ENCODE assay signal across 18 cellular contexts in the genomic region with DNA sequence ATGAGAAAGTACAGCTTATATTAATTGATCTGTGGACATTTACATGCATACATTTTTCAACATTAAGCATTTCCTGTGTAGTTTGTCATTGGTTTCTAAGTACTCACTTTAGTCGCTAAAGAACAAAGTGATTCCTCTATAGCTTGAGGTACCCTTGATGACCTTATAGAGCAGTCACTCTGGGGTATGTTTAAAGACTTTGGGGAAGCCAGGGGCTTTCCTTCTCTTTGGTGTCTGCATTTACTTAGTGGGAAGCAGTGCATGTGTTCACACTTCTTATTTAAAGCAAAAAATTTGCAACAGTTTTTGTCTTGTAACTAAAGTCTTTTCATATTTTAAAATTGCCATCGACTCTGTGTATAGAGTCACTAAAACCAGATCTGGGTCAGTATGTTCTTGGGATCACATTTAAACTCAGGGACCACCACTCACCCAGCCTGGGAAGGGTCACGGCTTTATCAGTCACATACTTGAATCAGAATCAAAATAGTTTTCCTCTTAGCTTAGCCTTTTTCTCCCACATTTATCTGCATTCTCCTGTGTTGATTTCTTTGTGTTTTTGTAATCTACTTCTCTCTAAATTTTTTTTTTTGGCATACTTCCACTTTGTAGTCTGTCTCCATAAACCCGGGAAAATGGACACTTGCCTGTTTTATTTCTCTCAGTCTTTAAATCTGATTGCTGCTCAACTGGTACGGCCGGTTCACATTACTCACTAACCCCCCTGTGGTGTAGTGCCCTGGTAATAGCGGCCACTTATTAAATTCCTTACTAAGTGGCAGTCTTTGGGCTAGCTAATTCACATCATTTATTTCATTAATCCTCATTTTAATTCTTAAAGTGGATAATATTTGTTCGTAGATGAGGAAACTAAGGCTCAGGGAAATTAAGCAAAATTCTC.
A peak's percentile ranks its signal among the peaks of the same experiment; 100 is the strongest.
DNase-seq lines count a peak whose midpoint lies in the region; ATAC-seq and TF ChIP-seq lines count a peak whose summit lies in the region.
"Had no signal": no experiment of that assay in that cellular context is flagged by ENCODE, and none has a peak within 500 bp of the region (broad histone marks: within the 10 kb centered on the region; RNA-seq: fewer than 3 reads in every experiment).

No MANE protein-coding gene starts in this region.

- H3K36me3 Mint-ChIP-seq in type B pancreatic cell (no peaks in the 10 kb centered on the region), T-helper 17 cell (ENCODE audit: low read depth) (no peaks in the 10 kb centered on the region)
- no peaks in the 10 kb centered on the region for H3K36me3 Mint-ChIP-seq in activated naive CD8-positive, alpha-beta T cell treated with anti-CD3 and anti-CD28 coated beads, Interleukin-2, amount 50 U/mL, for 24 hours (ENCODE audit: low read depth)

- peaks cover 5% of the 10 kb centered on the region for H3K9me3 Mint-ChIP-seq in type B pancreatic cell
- H3K9me3 Mint-ChIP-seq in activated naive CD8-positive, alpha-beta T cell treated with anti-CD3 and anti-CD28 coated beads, Interleukin-2, amount 50 U/mL, for 24 hours: no peaks in the 10 kb centered on the region
- H3K9me3 Mint-ChIP-seq: CD4-positive, alpha-beta T cell had no signal

- no peaks in the 10 kb centered on the region for H3K79me2 ChIP-seq in SK-N-SH (ENCODE audit: insufficient read depth)
- H3K79me2 ChIP-seq in PC-9 (ENCODE audit: low read depth): no peaks in the 10 kb centered on the region

- H4K20me1 ChIP-seq in SK-N-SH (ENCODE audit: insufficient read depth): no peaks in the 10 kb centered on the region
- H4K20me1 ChIP-seq in PC-9 (ENCODE audit: insufficient read depth): no peaks in the 10 kb centered on the region

- intact Hi-C loops in PC-9 (cut with micrococcal nuclease; ENCODE audit: unreplicated experiment): loop anchor here (2.0 kb wide), 1 partner anchor 13 kb away; no protein-coding TSS in a partner anchor

- WGBS in SK-N-SH (ENCODE audit: low lambda C conversion rate): 4% methylated on average over 8 of the region's 8 CpGs

- H3K27ac ChIP-seq in SK-N-SH (ENCODE audit: low read depth in 2 of 2, low read length in 1 of 2) (no peak overlapping the region), PC-9 (no peak overlapping the region)
- H3K27ac ChIP-seq: heart left ventricle had no signal

- peak overlapping the region; percentile 57 for H3K4me3 Mint-ChIP-seq in type B pancreatic cell
- H3K4me3 Mint-ChIP-seq in T-helper 17 cell: no peak overlapping the region
- H3K4me3 Mint-ChIP-seq in activated naive CD8-positive, alpha-beta T cell treated with anti-CD3 and anti-CD28 coated beads, Interleukin-2, amount 50 U/mL, for 24 hours: no peak overlapping the region
- H3K4me3 Mint-ChIP-seq: CD4-positive, alpha-beta T cell had no signal

- H3K36me3 ChIP-seq in SK-N-SH (replicated peaks in 1 of 2; ENCODE audit: control insufficient read depth in 1 of 2, insufficient read depth in 2 of 2, low read length in 1 of 2) (no peaks in the 10 kb centered on the region), PC-9 (ENCODE audit: low read depth) (no peaks in the 10 kb centered on the region)
- H3K36me3 ChIP-seq: heart left ventricle had no signal

- TF ChIP-seq CTCF in SK-N-SH (IDR thresholded peaks at IDR 0.05): no peak
- no peak for TF ChIP-seq CTCF in PC-9 (conservative IDR thresholded peaks at IDR 0.05)
- TF ChIP-seq CTCF in fibroblast of pulmonary artery (IDR thresholded peaks at IDR 0.05; ENCODE audit: low read length, missing control alignments): no peak
- no peak for TF ChIP-seq CTCF in type B pancreatic cell (conservative IDR thresholded peaks at IDR 0.05)

- TF ChIP-seq EP300 in SK-N-SH (IDR thresholded peaks at IDR 0.05; ENCODE audit: borderline replicate concordance in 1 of 2, low read depth in 1 of 2, low read length in 1 of 2): no peak

- CTCF ChIA-PET in SK-N-SH (lab: Yijun Ruan, JAX): interaction anchor here (2.2 kb wide), 1 partner anchor 7 kb away, joined by 14 read pairs; no protein-coding TSS in a partner anchor
- CTCF ChIA-PET in PC-9 (lab: Charles Lee): no interaction called here

- H3K4me2 ChIP-seq in SK-N-SH (no peak overlapping the region), PC-9 (peak overlapping the region; percentile 38)

- H3K9me3 ChIP-seq in SK-N-SH: no peaks in the 10 kb centered on the region
- no peaks in the 10 kb centered on the region for H3K9me3 ChIP-seq in PC-9 (ENCODE audit: insufficient read depth, low read depth)
- H3K9me3 ChIP-seq in T-helper 17 cell (ENCODE audit: control insufficient read depth, low read length, poor library complexity, severe bottlenecking): no peaks in the 10 kb centered on the region
- H3K9me3 ChIP-seq: heart left ventricle had no signal

- H3K9ac ChIP-seq in SK-N-SH: no peak overlapping the region

- H3K27me3 ChIP-seq in SK-N-SH (ENCODE audit: insufficient read depth) (no peaks in the 10 kb centered on the region; the same call in 1 of the 2 replicates), PC-9 (ENCODE audit: insufficient read depth, low read depth) (no peaks in the 10 kb centered on the region)
- H3K27me3 ChIP-seq: heart left ventricle had no signal

- POLR2A ChIA-PET in SK-N-SH (lab: Yijun Ruan, JAX): no interaction called here
- POLR2A ChIA-PET in PC-9 (lab: Charles Lee; ENCODE audit: unreplicated experiment): no interaction called here

- H3K27me3 Mint-ChIP-seq in type B pancreatic cell: no peaks in the 10 kb centered on the region
- peaks cover 10% of the 10 kb centered on the region for H3K27me3 Mint-ChIP-seq in T-helper 17 cell
- no peaks in the 10 kb centered on the region for H3K27me3 Mint-ChIP-seq in activated naive CD8-positive, alpha-beta T cell treated with anti-CD3 and anti-CD28 coated beads, Interleukin-2, amount 50 U/mL, for 24 hours
- H3K27me3 Mint-ChIP-seq: CD4-positive, alpha-beta T cell; progenitor cell of endocrine pancreas had no signal

- H3K4me3 ChIP-seq in SK-N-SH (ENCODE audit: low read depth in 2 of 2, low read length in 1 of 2): no peak overlapping the region
- H3K4me3 ChIP-seq in PC-9: no peak overlapping the region
- no peak overlapping the region for H3K4me3 ChIP-seq in fibroblast of pulmonary artery (replicated peaks; ENCODE audit: low read depth, low read length)
- H3K4me3 ChIP-seq: heart left ventricle had no signal

- peaks cover 23% of the 10 kb centered on the region for H3K4me1 Mint-ChIP-seq in type B pancreatic cell (ENCODE audit: unreplicated experiment)
- no peaks in the 10 kb centered on the region for H3K4me1 Mint-ChIP-seq in T-helper 17 cell
- H3K4me1 Mint-ChIP-seq in activated naive CD8-positive, alpha-beta T cell treated with anti-CD3 and anti-CD28 coated beads, Interleukin-2, amount 50 U/mL, for 24 hours: no peaks in the 10 kb centered on the region

- H3K4me1 ChIP-seq in SK-N-SH (ENCODE audit: control insufficient read depth in 1 of 2, insufficient read depth in 2 of 2, low read depth in 1 of 2, low read length in 1 of 2): no peaks in the 10 kb centered on the region
- peaks cover 13% of the 10 kb centered on the region for H3K4me1 ChIP-seq in PC-9 (replicated peaks; ENCODE audit: insufficient read depth)
- H3K4me1 ChIP-seq: heart left ventricle had no signal

- BruUV-seq in PC-9 (replicated peaks; lab: Mats Ljungman, UMichigan): no TSS peak

- H3K9me2 ChIP-seq in SK-N-SH: no peaks in the 10 kb centered on the region
- no peaks in the 10 kb centered on the region; the same call in 1 of the 2 replicates for H3K9me2 ChIP-seq in PC-9 (ENCODE audit: insufficient read depth)

- no peak for TF ChIP-seq RAD21 in SK-N-SH (IDR thresholded peaks at IDR 0.05; ENCODE audit: low read length)

- H2AFZ ChIP-seq in SK-N-SH (ENCODE audit: low read depth) (no peak overlapping the region), PC-9 (no peak overlapping the region)

- ATAC-seq in SK-N-SH treated with all-trans-retinoic acid at 6 μM for 48 hours (no peak; the same call in 2 of the 3 replicates), T-helper 17 cell (no peak)
- no peak for ATAC-seq in activated naive CD8-positive, alpha-beta T cell treated with anti-CD3 and anti-CD28 coated beads, Interleukin-2, amount 50 U/mL, for 24 hours
- ATAC-seq: heart left ventricle, left cardiac atrium had no signal

- DNase-seq in SK-N-SH: no peak
- peak; percentile 32 to 63 for DNase-seq in PC-9
- peak; percentile 36 for DNase-seq in fibroblast of pulmonary artery (ENCODE audit: low read depth)
- DNase-seq in type B pancreatic cell (ENCODE audit: extremely low spot score, unreplicated experiment): no peak
- DNase-seq in T-helper 17 cell: no peak
- DNase-seq in activated naive CD8-positive, alpha-beta T cell treated with anti-CD3 and anti-CD28 coated beads, Interleukin-2, amount 50 U/mL, for 24 hours: no peak
- DNase-seq in RKO (ENCODE audit: low spot score): no peak
- DNase-seq: activated CD4-positive, alpha-beta T cell treated with anti-CD3 and anti-CD28 coated beads, Interleukin-2, amount 50 U/mL, for 4 hours; amniotic stem cell; CD4-positive, alpha-beta T cell; cortex of kidney; heart left ventricle; left cardiac atrium; NCI-H2029; SHP77; T1000 had no signal

- peak overlapping the region; percentile 53 for H3K27ac Mint-ChIP-seq in type B pancreatic cell
- H3K27ac Mint-ChIP-seq in T-helper 17 cell: no peak overlapping the region
- H3K27ac Mint-ChIP-seq in activated naive CD8-positive, alpha-beta T cell treated with anti-CD3 and anti-CD28 coated beads, Interleukin-2, amount 50 U/mL, for 24 hours: no peak overlapping the region
- H3K27ac Mint-ChIP-seq: CD4-positive, alpha-beta T cell; progenitor cell of endocrine pancreas had no signal

- no peaks in the 10 kb centered on the region for H3F3A ChIP-seq in SK-N-SH (replicated peaks; ENCODE audit: insufficient read depth)
- no peaks in the 10 kb centered on the region for H3F3A ChIP-seq in PC-9 (ENCODE audit: insufficient read depth, low read depth)

TF ChIP-seq in SK-N-SH treated with all-trans-retinoic acid at 6 μM for 48 hours, 23 proteins besides CTCF, POLR2A, EP300 and RAD21:
- peak; percentile 48 for TF ChIP-seq ISL1 (CRISPR knock-in tag; IDR thresholded peaks at IDR 0.05)
- TF ChIP-seq ZFP3 (CRISPR knock-in tag; IDR thresholded peaks at IDR 0.05): no peak

TF ChIP-seq in SK-N-SH, 30 proteins besides CTCF, POLR2A, EP300 and RAD21 (continues in another document):
- no peak for TF ChIP-seq TEAD4 (IDR thresholded peaks at IDR 0.05; ENCODE audit: borderline replicate concordance, insufficient read depth)
- no peak for TF ChIP-seq SIN3A (IDR thresholded peaks at IDR 0.05; ENCODE audit: borderline replicate concordance, low read depth, low read length)
- no peak for TF ChIP-seq MXI1 (IDR thresholded peaks at IDR 0.05; ENCODE audit: low read depth, low read length)
- TF ChIP-seq CHD2 (IDR thresholded peaks at IDR 0.05; ENCODE audit: low read length, partially characterized antibody): no peak
- TF ChIP-seq YY1 (IDR thresholded peaks at IDR 0.05; ENCODE audit: low read depth): no peak
- no peak for TF ChIP-seq TAF1 (IDR thresholded peaks at IDR 0.05; ENCODE audit: borderline replicate concordance, low read depth, low read length)
- no peak for TF ChIP-seq FOXM1 (IDR thresholded peaks at IDR 0.05; ENCODE audit: low read depth)
- no peak for TF ChIP-seq GABPA (IDR thresholded peaks at IDR 0.05; ENCODE audit: low read depth)
- no peak for TF ChIP-seq JUND (IDR thresholded peaks at IDR 0.05)
- TF ChIP-seq TCF12 (IDR thresholded peaks at IDR 0.05): no peak
- TF ChIP-seq NFIC (IDR thresholded peaks at IDR 0.05; ENCODE audit: borderline replicate concordance): no peak

Comparison
In these comparisons a context has a peak if more than half of its experiments do, and no peak if none do; other contexts are left out.
1. DNase-seq: peak in PC-9 (2 of 2) and fibroblast of pulmonary artery (single experiment); none in SK-N-SH (single experiment), type B pancreatic cell (single experiment), T-helper 17 cell (0 of 3), activated naive CD8-positive, alpha-beta T cell treated with anti-CD3 and anti-CD28 coated beads, Interleukin-2, amount 50 U/mL, for 24 hours (single experiment) and RKO (single experiment).